1 cellular context compared by ENCODE assay signal in the genomic region with DNA sequence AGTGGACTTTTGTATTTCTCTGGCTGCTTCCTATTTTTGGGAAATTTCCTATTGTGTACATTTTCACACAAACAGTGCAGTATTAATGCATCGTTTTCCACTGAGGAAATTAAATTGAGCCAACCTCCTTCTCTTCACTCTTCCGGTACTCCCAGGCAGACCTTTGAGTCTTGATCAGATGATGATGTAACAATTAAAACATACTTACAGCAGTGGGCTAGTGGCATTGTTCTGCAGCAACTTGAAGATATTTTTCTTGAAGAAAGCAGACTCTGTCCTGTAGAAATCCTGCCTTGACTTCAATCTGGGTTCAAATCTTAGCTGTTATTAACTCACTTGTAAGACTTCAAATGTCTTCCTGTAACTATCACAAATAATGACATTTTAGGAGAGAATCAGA.
TF ChIP-seq lines count a peak whose summit lies in the region.

No MANE protein-coding gene starts in this region.

TF ChIP-seq in WTC11, 78 proteins besides CTCF, POLR2A, EP300 and RAD21 (continued from another document):
- TF ChIP-seq ZNF425 (CRISPR knock-in tag; conservative IDR thresholded peaks at IDR 0.05) (no peak), ARID4B (CRISPR knock-in tag; IDR thresholded peaks at IDR 0.05; ENCODE audit: borderline replicate concordance) (no peak), OVOL2 (CRISPR knock-in tag; IDR thresholded peaks at IDR 0.05; ENCODE audit: borderline replicate concordance) (no peak), ZNF416 (CRISPR knock-in tag; IDR thresholded peaks at IDR 0.05) (no peak), SP1 (CRISPR knock-in tag; conservative IDR thresholded peaks at IDR 0.05) (no peak), ZNF532 (CRISPR knock-in tag; IDR thresholded peaks at IDR 0.05; ENCODE audit: borderline replicate concordance) (no peak)
- TF ChIP-seq, protein P1, sequence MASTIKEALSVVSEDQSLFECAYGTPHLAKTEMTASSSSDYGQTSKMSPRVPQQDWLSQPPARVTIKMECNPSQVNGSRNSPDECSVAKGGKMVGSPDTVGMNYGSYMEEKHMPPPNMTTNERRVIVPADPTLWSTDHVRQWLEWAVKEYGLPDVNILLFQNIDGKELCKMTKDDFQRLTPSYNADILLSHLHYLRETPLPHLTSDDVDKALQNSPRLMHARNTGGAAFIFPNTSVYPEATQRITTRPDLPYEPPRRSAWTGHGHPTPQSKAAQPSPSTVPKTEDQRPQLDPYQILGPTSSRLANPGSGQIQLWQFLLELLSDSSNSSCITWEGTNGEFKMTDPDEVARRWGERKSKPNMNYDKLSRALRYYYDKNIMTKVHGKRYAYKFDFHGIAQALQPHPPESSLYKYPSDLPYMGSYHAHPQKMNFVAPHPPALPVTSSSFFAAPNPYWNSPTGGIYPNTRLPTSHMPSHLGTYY (CRISPR knock-in tag; IDR thresholded peaks at IDR 0.05) = no peak
- TF ChIP-seq, protein P2, sequence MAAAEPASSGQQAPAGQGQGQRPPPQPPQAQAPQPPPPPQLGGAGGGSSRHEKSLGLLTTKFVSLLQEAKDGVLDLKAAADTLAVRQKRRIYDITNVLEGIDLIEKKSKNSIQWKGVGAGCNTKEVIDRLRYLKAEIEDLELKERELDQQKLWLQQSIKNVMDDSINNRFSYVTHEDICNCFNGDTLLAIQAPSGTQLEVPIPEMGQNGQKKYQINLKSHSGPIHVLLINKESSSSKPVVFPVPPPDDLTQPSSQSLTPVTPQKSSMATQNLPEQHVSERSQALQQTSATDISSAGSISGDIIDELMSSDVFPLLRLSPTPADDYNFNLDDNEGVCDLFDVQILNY (CRISPR knock-in tag; IDR thresholded peaks at IDR 0.05) = no peak
- TF ChIP-seq, protein P3, sequence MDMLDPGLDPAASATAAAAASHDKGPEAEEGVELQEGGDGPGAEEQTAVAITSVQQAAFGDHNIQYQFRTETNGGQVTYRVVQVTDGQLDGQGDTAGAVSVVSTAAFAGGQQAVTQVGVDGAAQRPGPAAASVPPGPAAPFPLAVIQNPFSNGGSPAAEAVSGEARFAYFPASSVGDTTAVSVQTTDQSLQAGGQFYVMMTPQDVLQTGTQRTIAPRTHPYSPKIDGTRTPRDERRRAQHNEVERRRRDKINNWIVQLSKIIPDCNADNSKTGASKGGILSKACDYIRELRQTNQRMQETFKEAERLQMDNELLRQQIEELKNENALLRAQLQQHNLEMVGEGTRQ (CRISPR knock-in tag; IDR thresholded peaks at IDR 0.05) = no peak
